8 cellular contexts compared by ENCODE assay signal in the genomic region with DNA sequence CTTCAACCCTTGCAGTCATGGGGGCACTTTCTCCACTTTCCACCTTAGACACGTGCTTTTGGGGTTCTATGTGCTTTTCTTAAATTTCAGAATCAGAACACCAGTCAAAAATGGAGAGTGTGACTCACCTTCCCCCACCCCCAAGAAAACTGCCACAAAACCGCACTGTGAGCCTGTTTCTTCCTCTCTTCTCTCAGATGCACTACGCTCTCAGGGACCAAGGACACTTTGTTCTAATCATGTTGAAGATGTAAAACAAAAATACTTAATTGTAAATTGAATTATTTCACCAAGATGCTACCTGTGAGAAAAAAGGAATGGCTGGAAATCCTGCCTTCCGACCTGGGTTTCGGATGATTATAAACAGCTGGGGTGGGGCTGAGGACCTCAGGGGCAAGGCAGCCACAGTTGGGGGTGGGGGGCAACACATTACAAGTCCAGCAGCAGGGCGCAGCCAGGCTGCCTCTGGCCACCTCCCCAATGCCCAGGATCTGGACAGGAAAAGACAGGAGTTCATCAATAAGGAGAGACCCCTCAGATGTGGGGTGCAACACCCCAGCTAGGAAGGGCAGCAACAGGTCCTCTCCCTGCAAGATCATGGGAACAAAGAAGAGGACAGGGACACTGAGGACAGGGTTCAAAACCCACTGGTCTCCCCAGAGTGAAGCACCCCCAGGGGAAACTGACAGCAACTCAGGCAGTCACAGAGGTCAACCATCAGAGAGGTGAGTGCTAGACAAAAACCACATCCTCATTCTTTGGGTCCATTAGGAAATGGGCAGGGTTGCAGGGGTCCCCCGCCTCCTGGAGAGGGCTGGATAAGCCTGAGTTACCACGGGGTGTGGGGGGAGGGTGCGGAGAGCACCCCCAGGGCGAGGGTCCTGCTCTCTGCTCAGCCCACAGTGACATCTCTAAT. TPM values are rescaled to one million over a fixed set of nuclear protein-coding genes. Genes with fewer than 3 reads are reported as not detected.
DNase-seq lines count a peak whose midpoint lies in the region; ATAC-seq and TF ChIP-seq lines count a peak whose summit lies in the region.

No MANE protein-coding gene starts in this region.

- no peaks in the 10 kb centered on the region for H3K36me3 ChIP-seq in esophagus squamous epithelium
- no peaks in the 10 kb centered on the region for H3K36me3 ChIP-seq in SK-N-SH (replicated peaks in 1 of 2; ENCODE audit: control insufficient read depth in 1 of 2, insufficient read depth in 2 of 2, low read length in 1 of 2)

- peak overlapping the region; percentile 61 for H3K4me3 Mint-ChIP-seq in activated CD4-positive, alpha-beta T cell treated with anti-CD3 and anti-CD28 coated beads for 36 hours

- no peak overlapping the region for H2AFZ ChIP-seq in SK-N-SH (ENCODE audit: low read depth)

- peaks cover 69% of the 10 kb centered on the region for H3K36me3 Mint-ChIP-seq in activated CD4-positive, alpha-beta T cell treated with anti-CD3 and anti-CD28 coated beads for 36 hours (ENCODE audit: low read depth)

- H3K9me3 Mint-ChIP-seq in activated CD4-positive, alpha-beta T cell treated with anti-CD3 and anti-CD28 coated beads for 36 hours (ENCODE audit: low read depth) = no peaks in the 10 kb centered on the region

- ATAC-seq in GM19372 (IDR thresholded peaks at IDR 0.05; ENCODE audit: low read depth, unreplicated experiment) = peak; percentile 41
- ATAC-seq in HG03439 (IDR thresholded peaks at IDR 0.05; ENCODE audit: unreplicated experiment) = peak; percentile 50
- ATAC-seq in activated CD4-positive, alpha-beta T cell treated with anti-CD3 and anti-CD28 coated beads for 36 hours = peak; percentile 45

- no peaks in the 10 kb centered on the region for H3K9me2 ChIP-seq in SK-N-SH

- H3K27ac ChIP-seq in esophagus squamous epithelium (peak overlapping the region; percentile 53 to 74 (median 66)), SK-N-SH (ENCODE audit: low read depth in 2 of 2, low read length in 1 of 2) (no peak overlapping the region; a peak in 1 of 4 replicates)

- H3K9me3 ChIP-seq in esophagus squamous epithelium (no peaks in the 10 kb centered on the region), SK-N-SH (no peaks in the 10 kb centered on the region)

- POLR2A ChIA-PET in activated CD4-positive, alpha-beta T cell treated with anti-CD3 and anti-CD28 coated beads for 36 hours (lab: Charles Lee) = interaction anchor here (0.7 to 2.3 kb wide), 3 partner anchors 8 to 84 kb away, joined by 3 to 5 read pairs (median 4); no protein-coding TSS in a partner anchor
- POLR2A ChIA-PET in SK-N-SH (lab: Yijun Ruan, JAX) = interaction anchor here (0.6 kb wide), 1 partner anchor 49 kb away, joined by 3 read pairs; no protein-coding TSS in a partner anchor

- no peaks in the 10 kb centered on the region for H4K20me1 ChIP-seq in SK-N-SH (ENCODE audit: insufficient read depth)

- intact Hi-C loops in activated CD4-positive, alpha-beta T cell treated with anti-CD3 and anti-CD28 coated beads for 36 hours (cut with DNase I, micrococcal nuclease) = loop anchor here (1.0 to 5.0 kb wide), 7 partner anchors 13 to 518 kb away; no protein-coding TSS in a partner anchor
- intact Hi-C loops in esophagus squamous epithelium (cut with DNase I) = no loop called here

- CTCF ChIA-PET in activated CD4-positive, alpha-beta T cell treated with anti-CD3 and anti-CD28 coated beads for 36 hours (lab: Charles Lee) = interaction anchor here (0.9 kb wide), 1 partner anchor 42 kb away, joined by 4 read pairs; no protein-coding TSS in a partner anchor
- CTCF ChIA-PET in SK-N-SH (lab: Yijun Ruan, JAX) = no interaction called here

- TF ChIP-seq RAD21 in SK-N-SH (IDR thresholded peaks at IDR 0.05; ENCODE audit: low read length) = no peak

- no peaks in the 10 kb centered on the region for H3K79me2 ChIP-seq in SK-N-SH (ENCODE audit: insufficient read depth)

- WGBS in esophagus squamous epithelium, 2 donors = 47 to 64% methylated on average over 10 of the region's 10 CpGs
- WGBS in SK-N-SH (ENCODE audit: low lambda C conversion rate) = 81% methylated on average over 9 of the region's 10 CpGs

- H3K27ac Mint-ChIP-seq in activated CD4-positive, alpha-beta T cell treated with anti-CD3 and anti-CD28 coated beads for 36 hours = peak overlapping the region; percentile 95

- DNase-seq in activated CD4-positive, alpha-beta T cell treated with anti-CD3 and anti-CD28 coated beads for 36 hours = peak; percentile 92
- DNase-seq in esophagus squamous epithelium (lab: John Stamatoyannopoulos, UW) (peak; percentile 15), amygdala (lab: John Stamatoyannopoulos, UW) (no peak), SK-N-SH (no peak), occipital lobe (lab: John Stamatoyannopoulos, UW) (no peak)
- peak; percentile 72 to 76 for DNase-seq in stimulated activated CD8-positive, alpha-beta memory T cell treated with anti-CD3 and anti-CD28 coated beads, Interleukin-4, amount 100 ng/mL, for 4 hours (ENCODE audit: low read depth in 2 of 2, low spot score in 1 of 2)

- H3K4me1 ChIP-seq in esophagus squamous epithelium (peaks cover 0 to 40% (median 0%) of the 10 kb centered on the region in 3 donors), SK-N-SH (ENCODE audit: control insufficient read depth in 1 of 2, insufficient read depth in 2 of 2, low read depth in 1 of 2, low read length in 1 of 2) (peaks cover 0 to 19% of the 10 kb centered on the region in 2 experiments; a peak in 1 of 4 replicates)

- TF ChIP-seq CTCF in esophagus squamous epithelium (IDR thresholded peaks at IDR 0.05) (no peak), SK-N-SH (IDR thresholded peaks at IDR 0.05) (no peak)

- no peaks in the 10 kb centered on the region for H3K27me3 Mint-ChIP-seq in activated CD4-positive, alpha-beta T cell treated with anti-CD3 and anti-CD28 coated beads for 36 hours

- H3K4me3 ChIP-seq in esophagus squamous epithelium = peak overlapping the region in 1 of 4 donors; percentile 26
- H3K4me3 ChIP-seq in SK-N-SH (ENCODE audit: low read depth in 2 of 2, low read length in 1 of 2) = no peak overlapping the region

- TF ChIP-seq POLR2A in esophagus squamous epithelium (IDR thresholded peaks at IDR 0.05) = no peak

- H3K27me3 ChIP-seq in esophagus squamous epithelium (no peaks in the 10 kb centered on the region), SK-N-SH (ENCODE audit: insufficient read depth) (no peaks in the 10 kb centered on the region)

- peaks cover 97% of the 10 kb centered on the region for H3K4me1 Mint-ChIP-seq in activated CD4-positive, alpha-beta T cell treated with anti-CD3 and anti-CD28 coated beads for 36 hours

- no peaks in the 10 kb centered on the region for H3F3A ChIP-seq in SK-N-SH (replicated peaks; ENCODE audit: insufficient read depth)

- TF ChIP-seq EP300 in SK-N-SH (IDR thresholded peaks at IDR 0.05; ENCODE audit: borderline replicate concordance in 1 of 2, low read depth in 1 of 2, low read length in 1 of 2) = no peak

- H3K4me2 ChIP-seq in SK-N-SH = no peak overlapping the region

- no peak overlapping the region for H3K9ac ChIP-seq in SK-N-SH

TF ChIP-seq in SK-N-SH, 30 proteins besides CTCF, POLR2A, EP300 and RAD21:
- TF ChIP-seq, protein P1, sequence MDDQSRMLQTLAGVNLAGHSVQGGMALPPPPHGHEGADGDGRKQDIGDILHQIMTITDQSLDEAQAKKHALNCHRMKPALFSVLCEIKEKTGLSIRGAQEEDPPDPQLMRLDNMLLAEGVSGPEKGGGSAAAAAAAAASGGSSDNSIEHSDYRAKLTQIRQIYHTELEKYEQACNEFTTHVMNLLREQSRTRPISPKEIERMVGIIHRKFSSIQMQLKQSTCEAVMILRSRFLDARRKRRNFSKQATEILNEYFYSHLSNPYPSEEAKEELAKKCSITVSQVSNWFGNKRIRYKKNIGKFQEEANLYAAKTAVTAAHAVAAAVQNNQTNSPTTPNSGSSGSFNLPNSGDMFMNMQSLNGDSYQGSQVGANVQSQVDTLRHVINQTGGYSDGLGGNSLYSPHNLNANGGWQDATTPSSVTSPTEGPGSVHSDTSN (IDR thresholded peaks at IDR 0.05) = no peak
- TF ChIP-seq MEF2A (IDR thresholded peaks at IDR 0.05; ENCODE audit: borderline replicate concordance, low read depth) = no peak
- no peak for TF ChIP-seq MXI1 (IDR thresholded peaks at IDR 0.05; ENCODE audit: low read depth, low read length)

RNA-seq across cellular contexts. Expression of a gene that starts 33.7 kb away (rescaled TPM):
- 100 to 1,000 TPM; 215 to 226 TPM for total RNA-seq in activated CD4-positive, alpha-beta T cell treated with anti-CD3 and anti-CD28 coated beads for 36 hours
- total RNA-seq in esophagus squamous epithelium (10 to 100 TPM; 12.8 to 52.0 (median 20.5) TPM), occipital lobe (12.0 TPM)
- 2.1 and 4.8 TPM in 2 replicates for polyA plus RNA-seq in SK-N-SH (2012; rRNA removed)
- 2.4 and 3.7 TPM in 2 replicates for polyA plus RNA-seq in SK-N-SH (2012; cell fraction: cytosol; rRNA removed)
- polyA plus RNA-seq in SK-N-SH (2012; cell fraction: nucleus; rRNA removed) = 12.9 and 17.9 TPM in 2 replicates

Comparison
In these comparisons a context has a peak if more than half of its experiments do, and no peak if none do; other contexts are left out.
1. DNase-seq: peak in activated CD4-positive, alpha-beta T cell treated with anti-CD3 and anti-CD28 coated beads for 36 hours (single experiment), esophagus squamous epithelium (single experiment) and stimulated activated CD8-positive, alpha-beta memory T cell treated with anti-CD3 and anti-CD28 coated beads, Interleukin-4, amount 100 ng/mL, for 4 hours (2 of 2); none in amygdala (0 of 56), SK-N-SH (single experiment) and occipital lobe (single experiment).
2. H3K27ac ChIP-seq: peak in esophagus squamous epithelium (4 of 4); none in SK-N-SH (0 of 2).
3. RNA of a gene that starts 33.7 kb away (total RNA-seq): 215 to 226 TPM in activated CD4-positive, alpha-beta T cell treated with anti-CD3 and anti-CD28 coated beads for 36 hours; 12.8 to 52.0 TPM in esophagus squamous epithelium and 12.0 TPM in occipital lobe (single experiment); every median in the first group is over 4 times any median in the second.
4. Peak in every context shown above with its lines, with median percentiles within 50 percentile points of each other: ATAC-seq.